1 cellular context compared by ENCODE assay signal in the genomic region with DNA sequence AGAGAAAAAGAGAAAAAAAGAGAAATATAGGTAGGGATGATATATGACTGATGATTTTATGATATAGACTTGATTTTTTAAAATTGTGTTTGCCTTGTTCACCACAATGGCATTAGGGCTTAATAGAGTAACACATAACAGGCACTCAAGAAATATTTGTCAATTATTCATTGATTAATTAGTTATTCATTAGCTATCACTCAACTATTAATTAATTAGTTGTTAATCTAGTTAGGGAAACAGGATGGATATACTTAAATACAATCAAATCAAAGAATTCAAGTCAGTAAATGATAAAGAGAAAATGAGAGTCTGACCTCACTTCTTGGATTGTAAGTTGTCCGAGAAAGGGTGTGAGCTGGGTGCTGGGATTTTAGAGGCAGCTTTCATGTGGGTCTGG.
A peak's percentile ranks its signal among the peaks of the same experiment; 100 is the strongest.
TF ChIP-seq lines count a peak whose summit lies in the region.

No MANE protein-coding gene starts in this region.

TF ChIP-seq in K562, 482 proteins besides CTCF, POLR2A, EP300 and RAD21:
- TF ChIP-seq POU5F1 (IDR thresholded peaks at IDR 0.05; ENCODE audit: borderline replicate concordance, low read depth, low read length, partially characterized antibody) (no peak), THRAP3 (IDR thresholded peaks at IDR 0.05; ENCODE audit: borderline replicate concordance) (no peak), ZNF12 (CRISPR knock-in tag; IDR thresholded peaks at IDR 0.05) (no peak), TAF7 (tag; IDR thresholded peaks at IDR 0.05) (no peak), FOSL1 (tag; conservative IDR thresholded peaks at IDR 0.05) (no peak), ZNF232 (CRISPR knock-in tag; IDR thresholded peaks at IDR 0.05) (0 out of 2 replicates have a peak, but pooled peaks have one; percentile 67), ETV6 (IDR thresholded peaks at IDR 0.05; ENCODE audit: borderline replicate concordance in 1 of 2, low read depth in 2 of 2, low read length in 1 of 2) (no peak), ETV6 (CRISPR knock-in tag; IDR thresholded peaks at IDR 0.05; ENCODE audit: borderline replicate concordance) (0 out of 2 replicates have a peak, but pooled peaks have one; percentile 47), CBX8 (IDR thresholded peaks at IDR 0.05; ENCODE audit: borderline replicate concordance, extremely low read depth, low read depth, low read length, poor library complexity, severe bottlenecking) (no peak), ZBTB7A (IDR thresholded peaks at IDR 0.05; ENCODE audit: borderline replicate concordance, control insufficient read depth, low read depth, low read length) (no peak), ZFP36 (IDR thresholded peaks at IDR 0.05; ENCODE audit: low read depth, low read length, partially characterized antibody) (no peak), MCM7 (IDR thresholded peaks at IDR 0.05) (no peak), ZNF121 (CRISPR knock-in tag; conservative IDR thresholded peaks at IDR 0.05) (no peak), MAFF (IDR thresholded peaks at IDR 0.05; ENCODE audit: low read length) (no peak), DACH1 (IDR thresholded peaks at IDR 0.05; ENCODE audit: partially characterized antibody) (peak; percentile 73)
- TF ChIP-seq, protein P1, sequence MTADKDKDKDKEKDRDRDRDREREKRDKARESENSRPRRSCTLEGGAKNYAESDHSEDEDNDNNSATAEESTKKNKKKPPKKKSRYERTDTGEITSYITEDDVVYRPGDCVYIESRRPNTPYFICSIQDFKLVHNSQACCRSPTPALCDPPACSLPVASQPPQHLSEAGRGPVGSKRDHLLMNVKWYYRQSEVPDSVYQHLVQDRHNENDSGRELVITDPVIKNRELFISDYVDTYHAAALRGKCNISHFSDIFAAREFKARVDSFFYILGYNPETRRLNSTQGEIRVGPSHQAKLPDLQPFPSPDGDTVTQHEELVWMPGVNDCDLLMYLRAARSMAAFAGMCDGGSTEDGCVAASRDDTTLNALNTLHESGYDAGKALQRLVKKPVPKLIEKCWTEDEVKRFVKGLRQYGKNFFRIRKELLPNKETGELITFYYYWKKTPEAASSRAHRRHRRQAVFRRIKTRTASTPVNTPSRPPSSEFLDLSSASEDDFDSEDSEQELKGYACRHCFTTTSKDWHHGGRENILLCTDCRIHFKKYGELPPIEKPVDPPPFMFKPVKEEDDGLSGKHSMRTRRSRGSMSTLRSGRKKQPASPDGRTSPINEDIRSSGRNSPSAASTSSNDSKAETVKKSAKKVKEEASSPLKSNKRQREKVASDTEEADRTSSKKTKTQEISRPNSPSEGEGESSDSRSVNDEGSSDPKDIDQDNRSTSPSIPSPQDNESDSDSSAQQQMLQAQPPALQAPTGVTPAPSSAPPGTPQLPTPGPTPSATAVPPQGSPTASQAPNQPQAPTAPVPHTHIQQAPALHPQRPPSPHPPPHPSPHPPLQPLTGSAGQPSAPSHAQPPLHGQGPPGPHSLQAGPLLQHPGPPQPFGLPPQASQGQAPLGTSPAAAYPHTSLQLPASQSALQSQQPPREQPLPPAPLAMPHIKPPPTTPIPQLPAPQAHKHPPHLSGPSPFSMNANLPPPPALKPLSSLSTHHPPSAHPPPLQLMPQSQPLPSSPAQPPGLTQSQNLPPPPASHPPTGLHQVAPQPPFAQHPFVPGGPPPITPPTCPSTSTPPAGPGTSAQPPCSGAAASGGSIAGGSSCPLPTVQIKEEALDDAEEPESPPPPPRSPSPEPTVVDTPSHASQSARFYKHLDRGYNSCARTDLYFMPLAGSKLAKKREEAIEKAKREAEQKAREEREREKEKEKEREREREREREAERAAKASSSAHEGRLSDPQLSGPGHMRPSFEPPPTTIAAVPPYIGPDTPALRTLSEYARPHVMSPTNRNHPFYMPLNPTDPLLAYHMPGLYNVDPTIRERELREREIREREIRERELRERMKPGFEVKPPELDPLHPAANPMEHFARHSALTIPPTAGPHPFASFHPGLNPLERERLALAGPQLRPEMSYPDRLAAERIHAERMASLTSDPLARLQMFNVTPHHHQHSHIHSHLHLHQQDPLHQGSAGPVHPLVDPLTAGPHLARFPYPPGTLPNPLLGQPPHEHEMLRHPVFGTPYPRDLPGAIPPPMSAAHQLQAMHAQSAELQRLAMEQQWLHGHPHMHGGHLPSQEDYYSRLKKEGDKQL (CRISPR knock-in tag; IDR thresholded peaks at IDR 0.05; ENCODE audit: borderline replicate concordance) = no peak
- TF ChIP-seq, protein P2, sequence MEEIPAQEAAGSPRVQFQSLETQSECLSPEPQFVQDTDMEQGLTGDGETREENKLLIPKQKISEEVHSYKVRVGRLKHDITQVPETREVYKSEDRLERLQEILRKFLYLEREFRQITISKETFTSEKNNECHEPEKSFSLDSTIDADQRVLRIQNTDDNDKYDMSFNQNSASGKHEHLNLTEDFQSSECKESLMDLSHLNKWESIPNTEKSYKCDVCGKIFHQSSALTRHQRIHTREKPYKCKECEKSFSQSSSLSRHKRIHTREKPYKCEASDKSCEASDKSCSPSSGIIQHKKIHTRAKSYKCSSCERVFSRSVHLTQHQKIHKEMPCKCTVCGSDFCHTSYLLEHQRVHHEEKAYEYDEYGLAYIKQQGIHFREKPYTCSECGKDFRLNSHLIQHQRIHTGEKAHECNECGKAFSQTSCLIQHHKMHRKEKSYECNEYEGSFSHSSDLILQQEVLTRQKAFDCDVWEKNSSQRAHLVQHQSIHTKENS (CRISPR knock-in tag; IDR thresholded peaks at IDR 0.05) = no peak
- TF ChIP-seq, protein P3, sequence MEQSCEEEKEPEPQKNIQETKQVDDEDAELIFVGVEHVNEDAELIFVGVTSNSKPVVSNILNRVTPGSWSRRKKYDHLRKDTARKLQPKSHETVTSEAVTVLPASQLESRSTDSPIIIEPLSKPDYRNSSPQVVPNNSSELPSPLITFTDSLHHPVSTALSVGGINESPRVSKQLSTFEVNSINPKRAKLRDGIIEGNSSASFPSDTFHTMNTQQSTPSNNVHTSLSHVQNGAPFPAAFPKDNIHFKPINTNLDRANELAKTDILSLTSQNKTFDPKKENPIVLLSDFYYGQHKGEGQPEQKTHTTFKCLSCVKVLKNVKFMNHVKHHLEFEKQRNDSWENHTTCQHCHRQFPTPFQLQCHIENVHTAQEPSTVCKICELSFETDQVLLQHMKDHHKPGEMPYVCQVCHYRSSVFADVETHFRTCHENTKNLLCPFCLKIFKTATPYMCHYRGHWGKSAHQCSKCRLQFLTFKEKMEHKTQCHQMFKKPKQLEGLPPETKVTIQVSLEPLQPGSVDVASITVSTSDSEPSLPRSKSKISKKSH (CRISPR knock-in tag; IDR thresholded peaks at IDR 0.05) = no peak
